Comparison of ENCODE assay signal across 24 cellular contexts in the genomic region with DNA sequence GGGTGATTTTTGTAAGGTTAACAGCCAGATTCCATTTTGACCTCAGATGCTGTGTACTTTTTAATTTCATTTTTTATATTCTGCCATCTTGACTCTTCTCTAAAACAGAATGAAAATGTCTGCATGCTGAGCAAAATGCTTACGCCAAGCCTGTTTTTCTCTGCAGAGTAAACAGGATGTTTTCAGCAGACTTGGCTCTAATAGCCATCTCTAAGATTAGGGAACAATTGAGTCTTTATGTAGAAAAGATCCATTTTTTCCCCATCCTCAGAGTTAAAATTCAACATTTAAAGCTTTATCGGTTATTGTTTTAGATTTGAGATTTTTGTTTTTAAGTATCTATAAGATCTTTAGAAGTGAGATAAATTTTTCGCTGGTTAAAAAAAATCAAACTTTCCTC. TPM values are rescaled to one million over a fixed set of nuclear protein-coding genes. Genes with fewer than 3 reads are reported as not detected.
DNase-seq lines count a peak whose midpoint lies in the region; ATAC-seq, FAIRE-seq and TF ChIP-seq lines count a peak whose summit lies in the region.
"Had no signal": no experiment of that assay in that cellular context is flagged by ENCODE, and none has a peak within 500 bp of the region (broad histone marks: within the 10 kb centered on the region; RNA-seq: fewer than 3 reads in every experiment).

No MANE protein-coding gene starts in this region.

- CTCF ChIA-PET in CD4-positive, alpha-beta memory T cell (lab: Charles Lee; ENCODE audit: partially characterized antibody): interaction anchor here (10.3 kb wide), 1 partner anchor 19 kb away, joined by 123 read pairs; a partner anchor contains a TSS
- CTCF ChIA-PET in HepG2 (lab: Yijun Ruan, JAX; ENCODE audit: low intra/inter-chr PET ratio, low total read pairs): no interaction called here

- H3K27me3 Mint-ChIP-seq in CD4-positive, alpha-beta memory T cell: no peaks in the 10 kb centered on the region

- FAIRE-seq in HepG2 (lab: Jason Lieb, UNC): no peak
- FAIRE-seq: bronchial epithelial cell, frontal cortex, GM12891 had no signal

- peaks cover 0 to 5% (median 0%) of the 10 kb centered on the region in 8 donors for H3K9me3 Mint-ChIP-seq in CD4-positive, alpha-beta memory T cell
- H3K9me3 Mint-ChIP-seq: activated T-cell treated with anti-CD3 and anti-CD28 coated beads, Interleukin-2, amount 50 U/mL, for 4 hours; T-helper 2 cell treated with Interferon-gamma antibody and Interleukin-4, amounts not matched to agents 5 μg/mL and 100 μg/mL, for 36 hours had no signal

- intact Hi-C loops in CD4-positive, alpha-beta memory T cell (cut with micrococcal nuclease): no loop called here
- intact Hi-C loops in dorsolateral prefrontal cortex (cut with DNase I) (no loop called here), HepG2 (cut with micrococcal nuclease; ENCODE audit: unreplicated experiment) (no loop called here), cardiac septum (cut with DNase I) (no loop called here)

- H3K4me3 ChIP-seq in CD4-positive, alpha-beta memory T cell (ENCODE audit: low read length in 2 of 2): no peak overlapping the region
- H3K4me3 ChIP-seq in dorsolateral prefrontal cortex (peak overlapping the region in 21 of 59 donors; percentile 0 to 31 (median 19)), neutrophil (ENCODE audit: low read depth in 1 of 2, low read length in 1 of 2) (no peak overlapping the region), HepG2 (replicated peaks in 1 of 3; ENCODE audit: insufficient read depth in 1 of 3, low read depth in 2 of 3, low read length in 3 of 3) (no peak overlapping the region)
- H3K4me3 ChIP-seq: esophagus squamous epithelium, GM23248, skin epidermis, upper lobe of right lung had no signal

- no peak for DNase-seq in CD4-positive, alpha-beta memory T cell
- no peak for DNase-seq in dorsolateral prefrontal cortex
- no peak for DNase-seq in HepG2 (ENCODE audit: low spot score)
- no peak for DNase-seq in NCI-H2196 treated with DMSO at 0.1 percent for 48 hours (lab: John Stamatoyannopoulos, UW; ENCODE audit: unreplicated experiment)
- no peak for DNase-seq in cardiac septum (ENCODE audit: low spot score)
- DNase-seq: activated CD4-positive, alpha-beta T cell treated with anti-CD3 and anti-CD28 coated beads for 48 hours; activated naive CD4-positive, alpha-beta T cell; activated T-cell treated with anti-CD3 and anti-CD28 coated beads, Interleukin-2, amount 50 U/mL, for 4 hours; cortex of kidney; esophagus squamous epithelium; GM23248; mesenchymal stem cell; NCI-H146; NCI-H2107; NCI-H446; upper lobe of right lung had no signal

- TF ChIP-seq RAD21 in HepG2 (CRISPR knock-in tag; IDR thresholded peaks at IDR 0.05): no peak

- no peak overlapping the region for H2AFZ ChIP-seq in HepG2 (ENCODE audit: low read length)
- H2AFZ ChIP-seq: GM23248 had no signal

- WGBS in HepG2 (ENCODE audit: low lambda C conversion rate): 96% methylated on average over 3 of the region's 3 CpGs

- peak overlapping the region; percentile 15 to 98 (median 79) for H3K27ac Mint-ChIP-seq in CD4-positive, alpha-beta memory T cell

- in situ Hi-C loops in HepG2 (cut with HindIII; ENCODE audit: extremely low pct_ligation_motif_present, low pct_unique_long_range_greater_than_20kb): no loop called here

- H3K9me3 ChIP-seq in CD4-positive, alpha-beta memory T cell (ENCODE audit: control insufficient read depth in 1 of 2, low read length in 2 of 2): no peaks in the 10 kb centered on the region
- H3K9me3 ChIP-seq in KOPT-K1 (ENCODE audit: insufficient read depth, low read length, poor library complexity, severe bottlenecking): no peaks in the 10 kb centered on the region
- no peaks in the 10 kb centered on the region for H3K9me3 ChIP-seq in neutrophil
- no peaks in the 10 kb centered on the region for H3K9me3 ChIP-seq in HepG2 (ENCODE audit: low read length)
- H3K9me3 ChIP-seq: esophagus squamous epithelium, upper lobe of right lung had no signal

- H4K20me1 ChIP-seq in HepG2 (ENCODE audit: insufficient read depth, low read length): no peaks in the 10 kb centered on the region; the same call in 1 of the 2 replicates

- peaks cover 5% of the 10 kb centered on the region for H3K36me3 ChIP-seq in CD4-positive, alpha-beta memory T cell (ENCODE audit: insufficient read depth, low read length)
- H3K36me3 ChIP-seq in KOPT-K1 (ENCODE audit: insufficient read depth, low read length) (peaks cover 22% of the 10 kb centered on the region; the same call in 1 of the 2 replicates), neutrophil (peaks cover 62% of the 10 kb centered on the region), HepG2 (replicated peaks in 1 of 2; ENCODE audit: control insufficient read depth in 1 of 2, insufficient read depth in 2 of 2, low read length in 2 of 2) (peaks cover 3 to 7% of the 10 kb centered on the region in 2 experiments; a peak in 2 of 5 replicates)

- no peak overlapping the region for H3K27ac ChIP-seq in CD4-positive, alpha-beta memory T cell (ENCODE audit: low read depth, low read length)
- H3K27ac ChIP-seq in KOPT-K1 (ENCODE audit: low read depth, low read length, poor library complexity, severe bottlenecking) (peak overlapping the region; percentile 67), dorsolateral prefrontal cortex (peak overlapping the region in 58 of 59 donors; percentile 2 to 97 (median 72)), neutrophil (peak overlapping the region; percentile 11), HepG2 (ENCODE audit: extremely low read length, insufficient read depth, low read length) (no peak overlapping the region)
- H3K27ac ChIP-seq: esophagus squamous epithelium, GM23248, upper lobe of right lung had no signal

- ATAC-seq in HepG2: no peak
- ATAC-seq: activated T-cell treated with anti-CD3 and anti-CD28 coated beads, Interleukin-2, amount 50 U/mL, for 4 hours; SK-N-SH treated with all-trans-retinoic acid at 6 μM for 48 hours; upper lobe of right lung had no signal

- BruUV-seq in HepG2 (replicated peaks; lab: Mats Ljungman, UMichigan): no TSS peak

- peaks cover 98% of the 10 kb centered on the region for H3K4me1 ChIP-seq in CD4-positive, alpha-beta memory T cell (ENCODE audit: insufficient read depth, low read length)
- H3K4me1 ChIP-seq in neutrophil (ENCODE audit: control insufficient read depth in 1 of 2, insufficient read depth in 1 of 2, low read depth in 1 of 2, low read length in 1 of 2): no peaks in the 10 kb centered on the region
- H3K4me1 ChIP-seq in HepG2 (ENCODE audit: insufficient read depth, low read length): no peaks in the 10 kb centered on the region

- TF ChIP-seq EP300 in HepG2 (IDR thresholded peaks at IDR 0.05; ENCODE audit: low read depth in 2 of 2, low read length in 2 of 2) (no peak), HepG2 (CRISPR knock-in tag; IDR thresholded peaks at IDR 0.05; ENCODE audit: borderline replicate concordance) (no peak)

- H3K79me2 ChIP-seq in HepG2 (ENCODE audit: insufficient read depth, low read length): no peaks in the 10 kb centered on the region

- H3K4me3 Mint-ChIP-seq in CD4-positive, alpha-beta memory T cell: peak overlapping the region in 4 of 8 donors; percentile 13 to 68 (median 50)
- H3K4me3 Mint-ChIP-seq: activated T-cell treated with anti-CD3 and anti-CD28 coated beads, Interleukin-2, amount 50 U/mL, for 4 hours had no signal

- no peaks in the 10 kb centered on the region for H3K27me3 ChIP-seq in CD4-positive, alpha-beta memory T cell (ENCODE audit: insufficient read depth, low read length)
- H3K27me3 ChIP-seq in dorsolateral prefrontal cortex (no peaks in the 10 kb centered on the region), neutrophil (no peaks in the 10 kb centered on the region), HepG2 (ENCODE audit: control insufficient read depth in 1 of 2, insufficient read depth in 2 of 2, low read length in 2 of 2) (no peaks in the 10 kb centered on the region)
- H3K27me3 ChIP-seq: esophagus squamous epithelium, upper lobe of right lung had no signal

- peaks cover 25 to 34% of the 10 kb centered on the region in 2 donors for H3K36me3 Mint-ChIP-seq in CD4-positive, alpha-beta memory T cell

- peaks cover 73 to 100% (median 90%) of the 10 kb centered on the region in 4 donors for H3K4me1 Mint-ChIP-seq in CD4-positive, alpha-beta memory T cell

- POLR2A ChIA-PET in CD4-positive, alpha-beta memory T cell (lab: Charles Lee; ENCODE audit: partially characterized antibody): interaction anchor here (2.7 to 8.4 kb wide), 2 partner anchors 13 to 19 kb away, joined by 19 to 144 read pairs; a partner anchor contains a TSS
- POLR2A ChIA-PET in HepG2 (lab: Yijun Ruan, JAX): no interaction called here

- no peak for TF ChIP-seq POLR2A in HepG2 (IDR thresholded peaks at IDR 0.05; ENCODE audit: insufficient read depth in 1 of 2, low read depth in 2 of 2, low read length in 2 of 2)

- H3K4me2 ChIP-seq in HepG2 (ENCODE audit: low read depth, low read length): no peak overlapping the region

- TF ChIP-seq CTCF in dorsolateral prefrontal cortex (IDR thresholded peaks at IDR 0.05 in 54 of 56, conservative IDR thresholded peaks at IDR 0.05 in 2 of 56; ENCODE audit: low read depth in 1 of 56, partially characterized antibody in 56 of 56) (no peak), neutrophil (IDR thresholded peaks at IDR 0.05) (no peak), HepG2 (CRISPR knock-in tag; IDR thresholded peaks at IDR 0.05) (no peak)

- H3K9ac ChIP-seq in HepG2 (ENCODE audit: insufficient read depth, low read depth, low read length): no peak overlapping the region
- H3K9ac ChIP-seq: GM23248 had no signal

RNA-seq across cellular contexts. Expression of a gene that starts 17.7 kb away (rescaled TPM):
- total RNA-seq in CD4-positive, alpha-beta memory T cell: 10 to 100 TPM; 63.3 to 81.1 TPM
- 100 to 1,000 TPM; 138 to 199 TPM for polyA plus RNA-seq in CD4-positive, alpha-beta memory T cell
- total RNA-seq in dorsolateral prefrontal cortex: 10 to 100 TPM; 19.7 to 50.9 (median 31.0) TPM
- 174 and 246 TPM in 2 replicates for total RNA-seq in HepG2 (2016; rRNA removed; fragmentation: Illumina TruSeq; extraction: Trizol)
- total RNA-seq in HepG2 (2016; cell fraction: cytosol; rRNA removed; fragmentation: Illumina TruSeq; extraction: Trizol; ENCODE audit: low read depth): 48.4 and 50.9 TPM in 2 replicates
- total RNA-seq in HepG2 (2016; cell fraction: insoluble cytoplasmic fraction; rRNA removed; fragmentation: Illumina TruSeq; extraction: Trizol): 170 and 259 TPM in 2 replicates
- total RNA-seq in HepG2 (2016; cell fraction: membrane; rRNA removed; fragmentation: Illumina TruSeq; extraction: Trizol): 74.9 and 82.1 TPM in 2 replicates
- total RNA-seq in HepG2 (2016; cell fraction: nucleus; rRNA removed; fragmentation: Illumina TruSeq; extraction: Trizol): 104 TPM in 2 replicates
- polyA plus RNA-seq in HepG2 (2011; rRNA removed): 123 and 126 TPM in 2 replicates
- 146 and 165 TPM in 2 replicates for polyA plus RNA-seq in HepG2 (2011; cell fraction: cytosol; rRNA removed)
- 121 and 128 TPM in 2 replicates for polyA plus RNA-seq in HepG2 (2011; cell fraction: nucleus; rRNA removed)
- polyA plus RNA-seq in HepG2 (2012): 85.3 and 95.9 TPM in 2 replicates
- 29.4 and 31.7 TPM in 2 replicates for polyA plus RNA-seq in HepG2 (2016; cell fraction: cytosol; fragmentation: Illumina TruSeq; extraction: Trizol; ENCODE audit: low read depth)
- polyA plus RNA-seq in HepG2 (2016; cell fraction: insoluble cytoplasmic fraction; fragmentation: Illumina TruSeq; extraction: Trizol; ENCODE audit: low read depth): 192 and 202 TPM in 2 replicates
- polyA plus RNA-seq in HepG2 (2016; cell fraction: membrane; fragmentation: Illumina TruSeq; extraction: Trizol; ENCODE audit: low read depth): 40.9 and 42.5 TPM in 2 replicates
- 112 and 125 TPM in 2 replicates for polyA plus RNA-seq in HepG2 (2016; cell fraction: nucleus; fragmentation: Illumina TruSeq; extraction: Trizol; ENCODE audit: insufficient read depth, low read depth)
- polyA minus RNA-seq in HepG2 (2011; rRNA and poly(A)+ RNA removed; ENCODE audit: low replicate concordance): 148 and 183 TPM in 2 replicates
- 49.9 and 55.2 TPM in 2 replicates for polyA minus RNA-seq in HepG2 (2011; cell fraction: cytosol; rRNA and poly(A)+ RNA removed)
- 79.3 and 97.1 TPM in 2 replicates for polyA minus RNA-seq in HepG2 (2011; cell fraction: nucleus; rRNA and poly(A)+ RNA removed)
- total RNA-seq in cardiac septum: 47.8 TPM

RNA-seq across cellular contexts. Expression of a gene that starts 41.8 kb away (rescaled TPM):
- total RNA-seq in CD4-positive, alpha-beta memory T cell: 10 to 100 TPM; 87.5 to 90.0 TPM
- polyA plus RNA-seq in CD4-positive, alpha-beta memory T cell: 10 to 100 TPM; 30.5 to 58.2 TPM
- 100 to 1,000 TPM in 52 of 120 experiments, 10 to 100 TPM in 68; 65.9 to 153 (median 96.7) TPM for total RNA-seq in dorsolateral prefrontal cortex
- 10.8 and 15.7 TPM in 2 replicates for total RNA-seq in HepG2 (2016; rRNA removed; fragmentation: Illumina TruSeq; extraction: Trizol)
- 12.7 and 13.4 TPM in 2 replicates for total RNA-seq in HepG2 (2016; cell fraction: cytosol; rRNA removed; fragmentation: Illumina TruSeq; extraction: Trizol; ENCODE audit: low read depth)
- 8.1 and 17.9 TPM in 2 replicates for total RNA-seq in HepG2 (2016; cell fraction: insoluble cytoplasmic fraction; rRNA removed; fragmentation: Illumina TruSeq; extraction: Trizol)
- 12.6 and 12.7 TPM in 2 replicates for total RNA-seq in HepG2 (2016; cell fraction: membrane; rRNA removed; fragmentation: Illumina TruSeq; extraction: Trizol)
- total RNA-seq in HepG2 (2016; cell fraction: nucleus; rRNA removed; fragmentation: Illumina TruSeq; extraction: Trizol): 18.0 and 19.9 TPM in 2 replicates
- 23.8 and 30.6 TPM in 2 replicates for polyA plus RNA-seq in HepG2 (2011; rRNA removed)
- 8.3 and 16.1 TPM in 2 replicates for polyA plus RNA-seq in HepG2 (2011; cell fraction: cytosol; rRNA removed)
- polyA plus RNA-seq in HepG2 (2011; cell fraction: nucleus; rRNA removed): 265 and 362 TPM in 2 replicates
- polyA plus RNA-seq in HepG2 (2012): 12.7 and 19.1 TPM in 2 replicates
- 5.0 and 5.7 TPM in 2 replicates for polyA plus RNA-seq in HepG2 (2016; cell fraction: cytosol; fragmentation: Illumina TruSeq; extraction: Trizol; ENCODE audit: low read depth)
- polyA plus RNA-seq in HepG2 (2016; cell fraction: insoluble cytoplasmic fraction; fragmentation: Illumina TruSeq; extraction: Trizol; ENCODE audit: low read depth): 8.9 and 11.3 TPM in 2 replicates
- 8.8 and 9.1 TPM in 2 replicates for polyA plus RNA-seq in HepG2 (2016; cell fraction: membrane; fragmentation: Illumina TruSeq; extraction: Trizol; ENCODE audit: low read depth)
- polyA plus RNA-seq in HepG2 (2016; cell fraction: nucleus; fragmentation: Illumina TruSeq; extraction: Trizol; ENCODE audit: insufficient read depth, low read depth): 46.2 and 59.6 TPM in 2 replicates
- polyA minus RNA-seq in HepG2 (2011; rRNA and poly(A)+ RNA removed; ENCODE audit: low replicate concordance): 20.1 and 47.7 TPM in 2 replicates
- polyA minus RNA-seq in HepG2 (2011; cell fraction: cytosol; rRNA and poly(A)+ RNA removed): 3.8 and 6.1 TPM in 2 replicates
- 22.9 and 34.2 TPM in 2 replicates for polyA minus RNA-seq in HepG2 (2011; cell fraction: nucleus; rRNA and poly(A)+ RNA removed)
- total RNA-seq in cardiac septum: 38.1 TPM

Comparison
In these comparisons a context has a peak if more than half of its experiments do, and no peak if none do; other contexts are left out.
1. H3K27ac ChIP-seq: peak in KOPT-K1 (single experiment), dorsolateral prefrontal cortex (58 of 59) and neutrophil (single experiment); none in CD4-positive, alpha-beta memory T cell (single experiment) and HepG2 (single experiment).